26 cellular contexts compared by ENCODE assay signal in the genomic region with DNA sequence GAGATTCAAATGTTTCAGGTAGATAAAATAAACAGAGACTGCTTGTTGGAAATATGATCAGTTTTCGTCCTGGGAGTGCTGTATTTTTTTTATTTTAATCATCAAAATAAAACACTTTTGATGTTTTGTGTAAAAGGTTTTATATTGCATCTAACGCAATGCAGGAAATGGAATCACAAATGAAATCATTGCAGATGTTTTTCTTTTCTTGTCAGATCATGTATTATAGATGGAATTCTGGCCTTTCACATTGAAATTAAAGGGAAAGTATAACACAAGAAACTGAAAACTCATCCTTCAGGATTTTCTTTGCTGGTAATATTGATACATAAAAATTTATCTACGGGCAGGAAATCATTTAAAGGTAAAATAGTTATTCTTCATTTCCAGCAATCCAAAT.
DNase-seq lines count a peak whose midpoint lies in the region; ATAC-seq and TF ChIP-seq lines count a peak whose summit lies in the region.
"Had no signal": no experiment of that assay in that cellular context is flagged by ENCODE, and none has a peak within 500 bp of the region (broad histone marks: within the 10 kb centered on the region; RNA-seq: fewer than 3 reads in every experiment).

No MANE protein-coding gene starts in this region.

- H2BK120ac ChIP-seq in IMR-90 (ENCODE audit: low read depth, low read length): no peak overlapping the region

- H2BK15ac ChIP-seq in IMR-90 (ENCODE audit: low read depth, low read length): no peak overlapping the region

- H3K36me3 ChIP-seq in IMR-90 (ENCODE audit: control insufficient read depth, insufficient read depth, low read length): no peaks in the 10 kb centered on the region
- H3K36me3 ChIP-seq in right lobe of liver: no peaks in the 10 kb centered on the region
- no peaks in the 10 kb centered on the region for H3K36me3 ChIP-seq in naive thymus-derived CD4-positive, alpha-beta T cell (ENCODE audit: control insufficient read depth in 2 of 3, insufficient read depth in 3 of 3, low read length in 3 of 3)
- no peaks in the 10 kb centered on the region for H3K36me3 ChIP-seq in osteoblast (ENCODE audit: insufficient read depth, low read length)
- H3K36me3 ChIP-seq: pancreas had no signal

- H2AK5ac ChIP-seq in IMR-90 (ENCODE audit: low read depth, low read length): no peak overlapping the region

- no TSS peak for BruUV-seq in IMR-90 (replicated peaks; lab: Mats Ljungman, UMichigan)

- H3K27me3 ChIP-seq in IMR-90 (ENCODE audit: control insufficient read depth, insufficient read depth, low read length) (no peaks in the 10 kb centered on the region), right lobe of liver (no peaks in the 10 kb centered on the region), osteoblast (ENCODE audit: insufficient read depth, low read length) (no peaks in the 10 kb centered on the region)
- H3K27me3 ChIP-seq in naive thymus-derived CD4-positive, alpha-beta T cell (ENCODE audit: control insufficient read depth in 2 of 2, insufficient read depth in 2 of 2, low read length in 2 of 2): no peaks in the 10 kb centered on the region

- no peaks in the 10 kb centered on the region for H3K79me2 ChIP-seq in osteoblast (ENCODE audit: insufficient read depth, low read length)

- H4K20me1 ChIP-seq in IMR-90 (ENCODE audit: insufficient read depth, low read length): no peaks in the 10 kb centered on the region
- no peaks in the 10 kb centered on the region for H4K20me1 ChIP-seq in osteoblast (ENCODE audit: insufficient read depth, low read length)

- H3K27ac ChIP-seq in IMR-90 (ENCODE audit: insufficient read depth, low read length) (no peak overlapping the region), right lobe of liver (peak overlapping the region; percentile 7 to 66 (median 51)), osteoblast (ENCODE audit: low read depth, low read length) (no peak overlapping the region)
- H3K27ac ChIP-seq in naive thymus-derived CD4-positive, alpha-beta T cell (ENCODE audit: low read depth, low read length): no peak overlapping the region
- H3K27ac ChIP-seq: pancreas had no signal

- TF ChIP-seq POLR2A in IMR-90 (IDR thresholded peaks at IDR 0.05; ENCODE audit: low read depth, low read length) (no peak), right lobe of liver (IDR thresholded peaks at IDR 0.05) (no peak)

- peak; percentile 45 for DNase-seq in DMS53 (lab: John Stamatoyannopoulos, UW)
- DNase-seq in IMR-90: peak; percentile 25
- DNase-seq in astrocyte of the spinal cord (ENCODE audit: low read depth, low spot score): peak; percentile 36
- no peak for DNase-seq in right lobe of liver
- DNase-seq in naive thymus-derived CD4-positive, alpha-beta T cell: no peak
- no peak for DNase-seq in osteoblast (ENCODE audit: insufficient read length, low spot score, missing footprints)
- DNase-seq in hypothalamus (lab: John Stamatoyannopoulos, UW): no peak
- no peak for DNase-seq in NCI-H1092 treated with DMSO at 0.1 percent for 48 hours (lab: John Stamatoyannopoulos, UW)
- DNase-seq: activated naive CD4-positive, alpha-beta T cell treated with anti-CD3 and anti-CD28 coated beads, Interleukin-2, amount 50 U/mL, for 16 hours; anterior cingulate cortex; CD4-positive, CD25-positive, alpha-beta regulatory T cell; central memory CD4-positive, alpha-beta T cell; GF-D8; GOT3; hippocampal formation; left ventricle myocardium superior; NCI-H1105; NCI-H2029; NCI-H774; pancreas; right cardiac atrium; T1000 had no signal

- H3K4me1 ChIP-seq in IMR-90 (ENCODE audit: control insufficient read depth, insufficient read depth, low read length) (no peaks in the 10 kb centered on the region), right lobe of liver (peaks cover 0 to 8% (median 0%) of the 10 kb centered on the region in 4 donors), osteoblast (ENCODE audit: insufficient read depth, low read length) (no peaks in the 10 kb centered on the region)
- H3K4me1 ChIP-seq in naive thymus-derived CD4-positive, alpha-beta T cell (ENCODE audit: control insufficient read depth in 2 of 2, insufficient read depth in 2 of 2, low read length in 2 of 2): no peaks in the 10 kb centered on the region
- H3K4me1 ChIP-seq: pancreas had no signal

- H3K4me3 ChIP-seq in IMR-90 (ENCODE audit: insufficient read depth, low read depth, low read length) (no peak overlapping the region), astrocyte of the spinal cord (ENCODE audit: low read depth, low read length) (no peak overlapping the region), right lobe of liver (peak overlapping the region in 2 of 3 donors; percentile 16 to 36), osteoblast (ENCODE audit: insufficient read depth, low read length) (no peak overlapping the region)
- no peak overlapping the region for H3K4me3 ChIP-seq in naive thymus-derived CD4-positive, alpha-beta T cell (ENCODE audit: low read length)
- H3K4me3 ChIP-seq: pancreas had no signal

- POLR2A ChIA-PET in IMR-90 (lab: Charles Lee; ENCODE audit: unreplicated experiment): no interaction called here
- POLR2A ChIA-PET in naive thymus-derived CD4-positive, alpha-beta T cell (lab: Charles Lee): no interaction called here

- no CpG with 5 or more reads among the region's 3 CpGs for WGBS in IMR-90 (ENCODE audit: extremely low coverage in 2 of 2, insufficient read length in 1 of 2), 2 experiments
- WGBS in right lobe of liver (ENCODE audit: insufficient coverage, low coverage, low lambda C conversion rate, missing lambda C conversion rate): 19% methylated on average over 3 of the region's 3 CpGs

- no peak for TF ChIP-seq RAD21 in IMR-90 (IDR thresholded peaks at IDR 0.05; ENCODE audit: low read length)

- CTCF ChIA-PET in IMR-90 (lab: Yijun Ruan, JAX): no interaction called here
- CTCF ChIA-PET in naive thymus-derived CD4-positive, alpha-beta T cell (lab: Charles Lee): no interaction called here

- in situ Hi-C loops in IMR-90 (cut with MboI; ENCODE audit: low sequenced_read_pairs) (no loop called here), astrocyte of the spinal cord (cut with HindIII; ENCODE audit: low sequenced_read_pairs) (no loop called here)

- H3K4me3 Mint-ChIP-seq in naive thymus-derived CD4-positive, alpha-beta T cell: no peak overlapping the region
- H3K4me3 Mint-ChIP-seq: activated T-helper 1 cell treated with anti-CD3 and anti-CD28 coated beads, Interleukin-12 subunit alpha, Interleukin-12 subunit beta, Interleukin-2, Interleukin-4 antibody, amounts not matched to agents 30 ng/mL and 10 ng/mL and 1 ng/mL, durations not matched to agents 14 hours and 24 hours and 36 hours; CD4-positive, CD25-positive, alpha-beta regulatory T cell; nephron; stimulated activated naive CD8-positive, alpha-beta T cell treated with anti-CD3 and anti-CD28 coated beads, Interleukin-15, Interleukin-2, amounts not matched to agents 100 ng/mL and 50 ng/mL, for 24 hours; WTC11 had no signal

- no peak overlapping the region for H3K9ac ChIP-seq in IMR-90 (ENCODE audit: low read depth, low read length)

- no peak overlapping the region for H3K56ac ChIP-seq in IMR-90 (ENCODE audit: extremely low read depth, insufficient read depth, low read length)

- H3K4ac ChIP-seq in IMR-90 (ENCODE audit: low read depth, low read length): no peak overlapping the region

- no peak overlapping the region for H2BK20ac ChIP-seq in IMR-90 (ENCODE audit: low read depth, low read length)

- H3K36me3 Mint-ChIP-seq in naive thymus-derived CD4-positive, alpha-beta T cell: no peaks in the 10 kb centered on the region
- H3K36me3 Mint-ChIP-seq: CD4-positive, CD25-positive, alpha-beta regulatory T cell; WTC11 had no signal

- no peaks in the 10 kb centered on the region for H3K79me1 ChIP-seq in IMR-90 (ENCODE audit: low read depth in 1 of 2, low read length in 2 of 2)

- H3K4me1 Mint-ChIP-seq in naive thymus-derived CD4-positive, alpha-beta T cell: no peaks in the 10 kb centered on the region
- H3K4me1 Mint-ChIP-seq: CD4-positive, CD25-positive, alpha-beta regulatory T cell had no signal

- H3K9me1 ChIP-seq in IMR-90 (ENCODE audit: insufficient read depth, low read length): no peaks in the 10 kb centered on the region

- peaks cover 0 to 1% (median 0%) of the 10 kb centered on the region in 11 donors for H3K9me3 Mint-ChIP-seq in naive thymus-derived CD4-positive, alpha-beta T cell
- H3K9me3 Mint-ChIP-seq: activated T-helper 1 cell treated with anti-CD3 and anti-CD28 coated beads, Interleukin-12 subunit alpha, Interleukin-12 subunit beta, Interleukin-2, Interleukin-4 antibody, amounts not matched to agents 30 ng/mL and 10 ng/mL and 1 ng/mL, durations not matched to agents 14 hours and 24 hours and 36 hours; nephron; stimulated activated naive CD8-positive, alpha-beta T cell treated with anti-CD3 and anti-CD28 coated beads, Interleukin-15, Interleukin-2, amounts not matched to agents 100 ng/mL and 50 ng/mL, for 24 hours; WTC11 had no signal

- dilution Hi-C loops in IMR-90 (cut with HindIII; ENCODE audit: low sequenced_read_pairs, unreplicated experiment): no loop called here

- H3K27ac Mint-ChIP-seq in naive thymus-derived CD4-positive, alpha-beta T cell: no peak overlapping the region
- H3K27ac Mint-ChIP-seq: activated T-helper 1 cell treated with anti-CD3 and anti-CD28 coated beads, Interleukin-12 subunit alpha, Interleukin-12 subunit beta, Interleukin-2, Interleukin-4 antibody, amounts not matched to agents 30 ng/mL and 10 ng/mL and 1 ng/mL, durations not matched to agents 14 hours and 24 hours and 36 hours; CD4-positive, CD25-positive, alpha-beta regulatory T cell; nephron; stimulated activated naive CD8-positive, alpha-beta T cell treated with anti-CD3 and anti-CD28 coated beads, Interleukin-15, Interleukin-2, amounts not matched to agents 100 ng/mL and 50 ng/mL, for 24 hours; WTC11 had no signal

- no peak overlapping the region for H4K8ac ChIP-seq in IMR-90 (ENCODE audit: low read depth in 2 of 2, low read length in 2 of 2)

- ATAC-seq in IMR-90 (ENCODE audit: low read depth) (no peak), right lobe of liver (peak in 2 of 4 donors; percentile 15 to 20)
- ATAC-seq in naive thymus-derived CD4-positive, alpha-beta T cell: no peak
- ATAC-seq: left ventricle myocardium superior, pancreas, right cardiac atrium, WTC11 had no signal

- no peak overlapping the region for H2AK9ac ChIP-seq in IMR-90 (replicated peaks; ENCODE audit: low read depth, low read length, poor library complexity)

- H3K9me3 ChIP-seq in IMR-90 (ENCODE audit: control insufficient read depth, insufficient read depth, low read length): no peaks in the 10 kb centered on the region
- H3K9me3 ChIP-seq in right lobe of liver: no peaks in the 10 kb centered on the region
- no peaks in the 10 kb centered on the region for H3K9me3 ChIP-seq in naive thymus-derived CD4-positive, alpha-beta T cell (ENCODE audit: control insufficient read depth in 2 of 3, low read length in 3 of 3)
- H3K9me3 ChIP-seq in osteoblast (ENCODE audit: low read depth, low read length): no peaks in the 10 kb centered on the region
- H3K9me3 ChIP-seq: pancreas had no signal

- H4K5ac ChIP-seq in IMR-90 (ENCODE audit: low read depth, low read length): no peak overlapping the region

- H3K4me2 ChIP-seq in IMR-90 (ENCODE audit: low read depth, low read length) (peak overlapping the region; percentile 28; the same call in 1 of the 2 replicates), osteoblast (ENCODE audit: insufficient read depth, low read length) (no peak overlapping the region)

- H2AFZ ChIP-seq in IMR-90 (replicated peaks; ENCODE audit: low read length, poor library complexity) (no peak overlapping the region), osteoblast (ENCODE audit: low read length) (no peak overlapping the region)

- intact Hi-C loops in IMR-90 (cut with micrococcal nuclease) (no loop called here), right lobe of liver (cut with DNase I) (no loop called here)
- intact Hi-C loops in naive thymus-derived CD4-positive, alpha-beta T cell (cut with micrococcal nuclease): no loop called here

- no peak overlapping the region for H4K91ac ChIP-seq in IMR-90 (ENCODE audit: insufficient read depth, low read depth, low read length)

- H3K27me3 Mint-ChIP-seq in naive thymus-derived CD4-positive, alpha-beta T cell: no peaks in the 10 kb centered on the region
- H3K27me3 Mint-ChIP-seq: CD4-positive, CD25-positive, alpha-beta regulatory T cell; stimulated activated naive CD8-positive, alpha-beta T cell treated with anti-CD3 and anti-CD28 coated beads, Interleukin-15, Interleukin-2, amounts not matched to agents 100 ng/mL and 50 ng/mL, for 24 hours had no signal

- H3K14ac ChIP-seq in IMR-90 (replicated peaks; ENCODE audit: low read depth, low read length): no peak overlapping the region

- H2BK5ac ChIP-seq in IMR-90 (ENCODE audit: low read depth, low read length, poor library complexity, severe bottlenecking): no peak overlapping the region

- H3K18ac ChIP-seq in IMR-90 (ENCODE audit: low read depth, low read length): no peak overlapping the region

- no peak overlapping the region for H3K23ac ChIP-seq in IMR-90 (ENCODE audit: low read depth, low read length)

- TF ChIP-seq CTCF in IMR-90 (conservative IDR thresholded peaks at IDR 0.05; ENCODE audit: low read depth, low read length) (no peak), astrocyte of the spinal cord (IDR thresholded peaks at IDR 0.05; ENCODE audit: low read depth, low read length) (no peak), right lobe of liver (IDR thresholded peaks at IDR 0.05) (no peak), osteoblast (IDR thresholded peaks at IDR 0.05; ENCODE audit: extremely low read depth, low read depth, low read length) (no peak)

Comparison
In these comparisons a context has a peak if more than half of its experiments do, and no peak if none do; other contexts are left out.
1. DNase-seq: peak in DMS53 (single experiment), IMR-90 (single experiment) and astrocyte of the spinal cord (single experiment); none in right lobe of liver (0 of 3), naive thymus-derived CD4-positive, alpha-beta T cell (0 of 9), osteoblast (single experiment), hypothalamus (0 of 51) and NCI-H1092 treated with DMSO at 0.1 percent for 48 hours (single experiment).
2. H3K27ac ChIP-seq: peak in right lobe of liver (3 of 3); none in IMR-90 (single experiment), naive thymus-derived CD4-positive, alpha-beta T cell (single experiment) and osteoblast (single experiment).
3. H3K4me3 ChIP-seq: peak in right lobe of liver (2 of 3); none in IMR-90 (single experiment), astrocyte of the spinal cord (single experiment), naive thymus-derived CD4-positive, alpha-beta T cell (single experiment) and osteoblast (single experiment).